In genomic region chr11:19185516-19186052, GRCh38 we compare ENCODE assay signal across 11 cellular contexts. TPM values are rescaled to one million over a fixed set of nuclear protein-coding genes. Genes with fewer than 3 reads are reported as not detected.
"Had no signal": no experiment of that assay in that cellular context is flagged by ENCODE, and none has a peak within 500 bp of the region (broad histone marks: within the 10 kb centered on the region; RNA-seq: fewer than 3 reads in every experiment).

No MANE protein-coding gene starts in this region.

- DNase-seq: GM23248, GOT3, H7, KBM-7 had no signal

- H3K36me3 ChIP-seq: HAP-1 had no signal

- H3K27ac ChIP-seq: GM23248, HL-60 had no signal

- H3K4me3 ChIP-seq: GM23248, HAP-1 had no signal

- H3K9me3 ChIP-seq: HAP-1 had no signal

- FAIRE-seq: HepG2 had no signal

- ATAC-seq: HCT116, HepG2 had no signal

RNA-seq across cellular contexts. Expression of gene CSRP3, which starts 16.2 kb away (rescaled TPM):
- total RNA-seq: GM23248, H4, H7, HepG2, HT1080 had no signal
- polyA plus RNA-seq: GM23248, HepG2, IgD-negative memory B cell had no signal

RNA-seq across cellular contexts. Expression of gene E2F8, which starts 55.2 kb away (rescaled TPM):
- polyA plus RNA-seq: IgD-negative memory B cell had no signal
